Comparison of ENCODE assay signal across 10 cellular contexts in genomic region chr7:127251048-127251451, GRCh38. TPM values are rescaled to one million over a fixed set of nuclear protein-coding genes. Genes with fewer than 3 reads are reported as not detected.
A peak's percentile ranks its signal among the peaks of the same experiment; 100 is the strongest.
DNase-seq lines count a peak whose midpoint lies in the region; ATAC-seq and TF ChIP-seq lines count a peak whose summit lies in the region.
"Had no signal": no experiment of that assay in that cellular context is flagged by ENCODE, and none has a peak within 500 bp of the region (broad histone marks: within the 10 kb centered on the region; RNA-seq: fewer than 3 reads in every experiment).

No MANE protein-coding gene starts in this region.

- H3K27ac Mint-ChIP-seq in IgD-negative memory B cell: no peak overlapping the region

- H3K9me3 ChIP-seq in esophagus squamous epithelium (no peaks in the 10 kb centered on the region), psoas muscle (no peaks in the 10 kb centered on the region), right atrium auricular region (no peaks in the 10 kb centered on the region)

- ATAC-seq in psoas muscle (no peak), GM21786 (IDR thresholded peaks at IDR 0.05; ENCODE audit: unreplicated experiment) (no peak)
- ATAC-seq: left colon had no signal

- H3K27me3 Mint-ChIP-seq in IgD-negative memory B cell: peaks cover 53% of the 10 kb centered on the region

- TF ChIP-seq CTCF in esophagus squamous epithelium (IDR thresholded peaks at IDR 0.05) (peak in 1 of 6 experiments; percentile 3), psoas muscle (IDR thresholded peaks at IDR 0.05) (no peak), right atrium auricular region (IDR thresholded peaks at IDR 0.05) (no peak)

- no peaks in the 10 kb centered on the region for H3K9me3 Mint-ChIP-seq in IgD-negative memory B cell

- H3K36me3 ChIP-seq in esophagus squamous epithelium (no peaks in the 10 kb centered on the region), psoas muscle (ENCODE audit: insufficient read depth in 1 of 2, low read depth in 1 of 2) (no peaks in the 10 kb centered on the region), right atrium auricular region (no peaks in the 10 kb centered on the region)

- H3K4me1 ChIP-seq in esophagus squamous epithelium: peaks cover 15 to 34% (median 18%) of the 10 kb centered on the region in 3 donors
- H3K4me1 ChIP-seq in psoas muscle: peaks cover 9% of the 10 kb centered on the region
- peaks cover 0 to 21% of the 10 kb centered on the region in 2 donors for H3K4me1 ChIP-seq in right atrium auricular region

- H3K4me3 Mint-ChIP-seq in IgD-negative memory B cell: peak overlapping the region; percentile 19 to 83 (median 64)

- H3K27ac ChIP-seq in esophagus squamous epithelium (no peak overlapping the region), psoas muscle (no peak overlapping the region), right atrium auricular region (no peak overlapping the region)

- H3K36me3 Mint-ChIP-seq in IgD-negative memory B cell: no peaks in the 10 kb centered on the region

- DNase-seq in DMS79 treated with DMSO at 0.1 percent for 48 hours (lab: John Stamatoyannopoulos, UW) (peak; percentile 37), esophagus squamous epithelium (lab: John Stamatoyannopoulos, UW) (no peak), psoas muscle (peak in 1 of 2 donors; percentile 13), T1000 (lab: John Stamatoyannopoulos, UW) (no peak), right atrium auricular region (ENCODE audit: low spot score) (no peak)
- DNase-seq in activated CD4-positive, alpha-beta T cell treated with anti-CD3 and anti-CD28 coated beads for 1 hour: no peak
- DNase-seq: left colon, NCI-H2081 had no signal

- WGBS in esophagus squamous epithelium, 2 donors: 0 to 6% methylated on average over 12 to 22 of the region's 22 CpGs
- WGBS in psoas muscle, 3 donors: 3 to 4% (median 3%) methylated on average over 22 of the region's 22 CpGs

- TF ChIP-seq POLR2A in esophagus squamous epithelium (IDR thresholded peaks at IDR 0.05): no peak

- intact Hi-C loops in esophagus squamous epithelium (cut with DNase I) (no loop called here), psoas muscle (cut with DNase I) (no loop called here)

- peak overlapping the region in 3 of 4 donors; percentile 70 to 86 (median 83) for H3K4me3 ChIP-seq in esophagus squamous epithelium
- H3K4me3 ChIP-seq in psoas muscle: peak overlapping the region; percentile 83
- H3K4me3 ChIP-seq in right atrium auricular region: peak overlapping the region in 1 of 2 donors; percentile 71

- H3K27me3 ChIP-seq in esophagus squamous epithelium: peaks cover 4 to 99% (median 10%) of the 10 kb centered on the region in 4 donors
- peaks cover 0 to 63% (median 13%) of the 10 kb centered on the region in 3 donors for H3K27me3 ChIP-seq in psoas muscle (ENCODE audit: insufficient read depth in 3 of 3, low read length in 2 of 3)
- H3K27me3 ChIP-seq in right atrium auricular region: peaks cover 0 to 15% of the 10 kb centered on the region in 2 donors

- peaks cover 6 to 14% (median 7%) of the 10 kb centered on the region in 3 donors for H3K4me1 Mint-ChIP-seq in IgD-negative memory B cell

RNA-seq across cellular contexts. Expression of gene GRM8, which starts 1.7 kb away (rescaled TPM):
- polyA plus RNA-seq in IgD-negative memory B cell: not detected
- total RNA-seq in esophagus squamous epithelium: under 1 TPM in 1 of 4 donors, not detected in 3; 0.57 TPM
- total RNA-seq in psoas muscle: not detected
- polyA plus RNA-seq in psoas muscle: under 1 TPM in 1 of 3 donors, not detected in 2; 0.08 TPM
- not detected for total RNA-seq in right atrium auricular region
